Comparison of ENCODE assay signal across 25 cellular contexts in the genomic region with DNA sequence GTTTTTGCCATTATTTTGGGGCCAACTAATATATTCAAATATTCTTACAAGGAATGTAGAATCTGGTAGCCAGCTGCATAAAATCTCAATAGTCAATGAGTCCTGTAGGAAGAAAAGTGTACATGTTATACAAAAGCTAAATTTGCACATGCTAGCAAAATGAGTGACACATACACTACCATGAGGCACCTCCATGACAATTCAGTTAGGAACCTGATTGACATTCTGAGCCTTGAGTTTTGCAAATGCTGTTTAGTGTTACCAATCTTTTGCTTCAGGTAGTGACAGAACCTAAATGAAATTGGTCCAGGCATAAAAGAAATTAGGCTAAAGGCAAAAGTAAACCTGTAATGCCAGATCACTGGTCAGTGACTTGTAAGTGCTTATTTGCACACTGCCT.
"Had no signal": no experiment of that assay in that cellular context is flagged by ENCODE, and none has a peak within 500 bp of the region (broad histone marks: within the 10 kb centered on the region; RNA-seq: fewer than 3 reads in every experiment).

No MANE protein-coding gene starts in this region.

- ATAC-seq: left colon; left lung; lower lobe of right lung; natural killer cell; right lobe of liver; stimulated activated memory B cell treated with anti-CD40 and anti-IgM and Interleukin-4, amounts not matched to agents 10 μg/mL and 1 μg/mL and 100 μg/mL, for 72 hours; stimulated activated naive CD8-positive, alpha-beta T cell treated with anti-CD3 and anti-CD28 coated beads, Interleukin-15, amount 100 ng/mL, for 72 hours had no signal

- H3K27ac ChIP-seq: left lung, lower lobe of right lung, ovary, right atrium auricular region, right lobe of liver, tibial nerve, uterus had no signal

- FAIRE-seq: islet of Langerhans, kidney had no signal

- H3K4me1 ChIP-seq: right atrium auricular region, right lobe of liver, tibial nerve, uterus had no signal

- H3K9me3 ChIP-seq: left lung, lower lobe of right lung, ovary, right atrium auricular region, right lobe of liver, tibial nerve, uterus had no signal

- DNase-seq: hypothalamus; immature natural killer cell; kidney; left colon; left lung; lower lobe of right lung; mammary epithelial cell; mesenchymal stem cell; natural killer cell; nephron progenitor cell; ovary; right lobe of liver; stimulated activated CD4-positive, alpha-beta T cell treated with anti-CD3 and anti-CD28 coated beads, Interleukin-1b, Interleukin-23, amount 100 ng/mL, for 48 hours; stimulated activated CD4-positive, alpha-beta T cell treated with anti-CD3 and anti-CD28 coated beads, Interleukin-2, amount 100 ng/mL, for 48 hours; stimulated activated CD4-positive, alpha-beta T cell treated with anti-CD3 and anti-CD28 coated beads, Interleukin-4, amount 100 ng/mL, for 4 hours; stimulated activated CD8-positive, alpha-beta memory T cell treated with anti-CD3 and anti-CD28 coated beads, Interleukin-4, amount 100 ng/mL, for 48 hours; stimulated activated naive CD4-positive, alpha-beta T cell treated with Interleukin-2 at 50 U/mL for 16 hours; stimulated activated naive CD8-positive, alpha-beta T cell treated with anti-CD3 and anti-CD28 coated beads, Interleukin-15, amount 100 ng/mL, for 72 hours; substantia nigra; uterus had no signal

- H3K4me3 ChIP-seq: left lung, lower lobe of right lung, ovary, right atrium auricular region, right lobe of liver, smooth muscle cell, tibial nerve, uterus had no signal

- H3K4me2 ChIP-seq: smooth muscle cell had no signal

- H3K27me3 ChIP-seq: ovary, right atrium auricular region, right lobe of liver, tibial nerve, uterus had no signal

- H3K36me3 ChIP-seq: left lung, lower lobe of right lung, ovary, right atrium auricular region, right lobe of liver, tibial nerve, uterus had no signal
